19 cellular contexts compared by ENCODE assay signal in genomic region chr12:91841786-91842185, GRCh38.
A peak's percentile ranks its signal among the peaks of the same experiment; 100 is the strongest.
DNase-seq lines count a peak whose midpoint lies in the region; ATAC-seq and TF ChIP-seq lines count a peak whose summit lies in the region.
"Had no signal": no experiment of that assay in that cellular context is flagged by ENCODE, and none has a peak within 500 bp of the region (broad histone marks: within the 10 kb centered on the region; RNA-seq: fewer than 3 reads in every experiment).

No MANE protein-coding gene starts in this region.

- H3K4me1 Mint-ChIP-seq in Calu3 (ENCODE audit: low read depth, unreplicated experiment): no peaks in the 10 kb centered on the region
- H3K4me1 Mint-ChIP-seq: CD14-positive monocyte had no signal

- intact Hi-C loops in Calu3 (cut with micrococcal nuclease; ENCODE audit: unreplicated experiment): no loop called here

- CTCF ChIA-PET in Calu3 (lab: Charles Lee): no interaction called here

- DNase-seq in NCI-H82 (lab: John Stamatoyannopoulos, UW): peak; percentile 11
- DNase-seq in NCI-H82 treated with DMSO at 0.1 percent for 48 hours (lab: John Stamatoyannopoulos, UW; ENCODE audit: unreplicated experiment): no peak
- no peak for DNase-seq in activated naive CD4-positive, alpha-beta T cell treated with anti-CD3 and anti-CD28 coated beads, Interleukin-2, amount 50 U/mL, for 72 hours (ENCODE audit: low spot score in 2 of 2)
- no peak for DNase-seq in activated naive CD4-positive, alpha-beta T cell treated with anti-CD3 and anti-CD28 coated beads, Interleukin-2, amount 50 U/mL, for 16 hours
- peak; percentile 72 for DNase-seq in NCI-H69 (lab: John Stamatoyannopoulos, UW)
- DNase-seq in EL: no peak
- DNase-seq in Calu3: no peak
- DNase-seq: ACHN; AML-193; BE2C; CD4-positive, alpha-beta T cell; CD8-positive, alpha-beta memory T cell; DND-41; GDM1; GM23248; H7; HCEC 1CT had no signal

- no TSS peak for BruUV-seq in Calu3 (replicated peaks; lab: Mats Ljungman, UMichigan)

- H3K4me3 Mint-ChIP-seq in Calu3 (ENCODE audit: low read depth, unreplicated experiment): no peak overlapping the region
- H3K4me3 Mint-ChIP-seq: CD14-positive monocyte; CD4-positive, alpha-beta T cell; CD8-positive, alpha-beta memory T cell had no signal

- TF ChIP-seq CTCF in Calu3 (IDR thresholded peaks at IDR 0.05; ENCODE audit: unreplicated experiment): no peak

- peak; percentile 33 to 40 for ATAC-seq in activated naive CD4-positive, alpha-beta T cell treated with anti-CD3 and anti-CD28 coated beads, Interleukin-2, amount 50 U/mL, for 72 hours
- ATAC-seq: GM12878 had no signal

- H3K27ac Mint-ChIP-seq in activated naive CD4-positive, alpha-beta T cell treated with anti-CD3 and anti-CD28 coated beads, Interleukin-2, amount 50 U/mL, for 72 hours: no peak overlapping the region
- no peak overlapping the region for H3K27ac Mint-ChIP-seq in Calu3 (ENCODE audit: unreplicated experiment)
- H3K27ac Mint-ChIP-seq: CD14-positive monocyte; CD4-positive, alpha-beta T cell; CD8-positive, alpha-beta memory T cell had no signal

- H3K9me3 Mint-ChIP-seq in activated naive CD4-positive, alpha-beta T cell treated with anti-CD3 and anti-CD28 coated beads, Interleukin-2, amount 50 U/mL, for 72 hours: peaks cover 10 to 12% of the 10 kb centered on the region in 2 donors
- H3K9me3 Mint-ChIP-seq in Calu3 (ENCODE audit: low read depth, unreplicated experiment): peaks cover 4% of the 10 kb centered on the region

- no peaks in the 10 kb centered on the region for H3K27me3 Mint-ChIP-seq in Calu3 (ENCODE audit: unreplicated experiment)
- H3K27me3 Mint-ChIP-seq: CD4-positive, alpha-beta T cell; CD8-positive, alpha-beta memory T cell had no signal

- peaks cover 17 to 39% of the 10 kb centered on the region in 2 donors for H3K36me3 Mint-ChIP-seq in activated naive CD4-positive, alpha-beta T cell treated with anti-CD3 and anti-CD28 coated beads, Interleukin-2, amount 50 U/mL, for 72 hours
- H3K36me3 Mint-ChIP-seq in Calu3 (ENCODE audit: insufficient read depth, unreplicated experiment): no peaks in the 10 kb centered on the region
- H3K36me3 Mint-ChIP-seq: CD14-positive monocyte had no signal

Comparison
In these comparisons a context has a peak if more than half of its experiments do, and no peak if none do; other contexts are left out.
1. DNase-seq: peak in NCI-H82 (single experiment) and NCI-H69 (single experiment); none in NCI-H82 treated with DMSO at 0.1 percent for 48 hours (single experiment), activated naive CD4-positive, alpha-beta T cell treated with anti-CD3 and anti-CD28 coated beads, Interleukin-2, amount 50 U/mL, for 72 hours (0 of 2), activated naive CD4-positive, alpha-beta T cell treated with anti-CD3 and anti-CD28 coated beads, Interleukin-2, amount 50 U/mL, for 16 hours (single experiment), EL (single experiment) and Calu3 (single experiment).